ENCODE assay signal across 1 cellular context in genomic region chr1:226201029-226201593, GRCh38.
TF ChIP-seq lines count a peak whose summit lies in the region.

No MANE protein-coding gene starts in this region.

TF ChIP-seq in IMR-90, 13 proteins besides CTCF, POLR2A, EP300 and RAD21 (continued from another document):
- TF ChIP-seq ELK1 (IDR thresholded peaks at IDR 0.05; ENCODE audit: borderline replicate concordance, low read depth, low read length) (no peak), NFE2L2 (IDR thresholded peaks at IDR 0.05; ENCODE audit: low read depth, low read length) (no peak), MAFK (IDR thresholded peaks at IDR 0.05; ENCODE audit: low read depth, low read length) (no peak)
